10 cellular contexts compared by ENCODE assay signal in genomic region chr2:98476192-98476868, GRCh38. TPM values are rescaled to one million over a fixed set of nuclear protein-coding genes. Genes with fewer than 3 reads are reported as not detected.
A peak's percentile ranks its signal among the peaks of the same experiment; 100 is the strongest.
DNase-seq lines count a peak whose midpoint lies in the region; ATAC-seq and FAIRE-seq lines count a peak whose summit lies in the region.
"Had no signal": no experiment of that assay in that cellular context is flagged by ENCODE, and none has a peak within 500 bp of the region (broad histone marks: within the 10 kb centered on the region; RNA-seq: fewer than 3 reads in every experiment).

No MANE protein-coding gene starts in this region.

- peak; percentile 36 for ATAC-seq in GM18873 (IDR thresholded peaks at IDR 0.05; ENCODE audit: low FRiP score, unreplicated experiment)
- no peak for ATAC-seq in Right ventricle myocardium inferior
- ATAC-seq in HG03139 (IDR thresholded peaks at IDR 0.05; ENCODE audit: unreplicated experiment): no peak

- peak; percentile 45 for DNase-seq in COR-L47 (lab: John Stamatoyannopoulos, UW)
- DNase-seq in NCI-H2171 treated with DMSO at 0.1 percent for 48 hours (lab: John Stamatoyannopoulos, UW): peak; percentile 76
- no peak for DNase-seq in Right ventricle myocardium inferior (ENCODE audit: missing footprints)
- no peak for DNase-seq in GOT3 (lab: John Stamatoyannopoulos, UW)
- DNase-seq in activated CD4-positive, CD25-positive, alpha-beta regulatory T cell (lab: John Stamatoyannopoulos, UW): no peak
- DNase-seq: OCI-M1; stimulated activated CD4-positive, alpha-beta T cell treated with anti-CD3 and anti-CD28 coated beads, Interleukin-1b, Interleukin-23, amount 100 ng/mL, for 48 hours had no signal

- intact Hi-C loops in Right ventricle myocardium inferior (cut with DNase I): no loop called here

- peak; percentile 62 for FAIRE-seq in islet of Langerhans (lab: Jason Lieb, UNC)

RNA-seq across cellular contexts. Expression of gene INPP4A, which starts 31.7 kb away (rescaled TPM):
- total RNA-seq in Right ventricle myocardium inferior: 14.7 TPM

Comparison
In these comparisons a context has a peak if more than half of its experiments do, and no peak if none do; other contexts are left out.
1. DNase-seq: peak in COR-L47 (single experiment) and NCI-H2171 treated with DMSO at 0.1 percent for 48 hours (single experiment); none in Right ventricle myocardium inferior (single experiment), GOT3 (single experiment) and activated CD4-positive, CD25-positive, alpha-beta regulatory T cell (0 of 4).